In the genomic region with DNA sequence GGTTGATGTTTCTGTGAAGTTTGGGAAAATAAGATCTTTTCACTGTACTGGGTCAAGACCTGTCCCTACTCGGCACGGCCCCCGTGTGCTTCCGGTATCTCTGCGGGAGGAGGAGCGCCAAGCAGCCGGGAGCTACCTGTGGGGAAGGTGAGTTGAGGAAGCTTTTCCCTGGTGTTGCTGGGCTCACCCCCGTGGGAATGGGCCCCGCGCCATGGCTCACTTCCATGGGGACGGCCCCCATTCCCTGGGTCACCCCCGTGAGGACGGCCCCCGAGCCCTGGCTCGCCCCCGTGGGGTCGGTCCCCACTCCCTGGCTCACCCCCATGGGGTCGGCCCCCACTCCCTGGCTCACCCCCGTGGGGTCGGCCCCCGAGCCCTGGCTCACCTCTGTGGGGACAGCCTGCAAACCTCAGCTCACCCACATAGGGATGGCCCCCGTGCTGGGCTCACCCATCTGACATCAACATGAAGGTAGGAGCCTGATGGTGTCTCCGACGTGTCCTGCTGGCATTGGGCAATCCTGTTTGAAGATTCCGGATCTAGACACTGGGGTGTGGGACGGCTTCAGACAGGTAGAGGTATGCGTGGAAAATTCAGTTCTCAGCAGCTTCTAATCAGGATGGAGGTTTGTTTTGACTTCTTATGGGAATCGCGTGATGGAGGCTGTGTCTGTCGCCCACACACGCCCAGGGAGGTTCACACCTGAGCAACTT, we compare ENCODE assay signal across 2 cellular contexts.
TF ChIP-seq lines count a peak whose summit lies in the region.

No MANE protein-coding gene starts in this region.

TF ChIP-seq in WTC11, 78 proteins besides CTCF, POLR2A, EP300 and RAD21:
- TF ChIP-seq, protein P1, sequence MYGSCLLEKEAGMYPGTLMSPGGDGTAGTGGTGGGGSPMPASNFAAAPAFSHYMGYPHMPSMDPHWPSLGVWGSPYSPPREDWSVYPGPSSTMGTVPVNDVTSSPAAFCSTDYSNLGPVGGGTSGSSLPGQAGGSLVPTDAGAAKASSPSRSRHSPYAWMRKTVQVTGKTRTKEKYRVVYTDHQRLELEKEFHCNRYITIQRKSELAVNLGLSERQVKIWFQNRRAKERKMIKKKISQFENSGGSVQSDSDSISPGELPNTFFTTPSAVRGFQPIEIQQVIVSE (CRISPR knock-in tag; IDR thresholded peaks at IDR 0.05; ENCODE audit: borderline replicate concordance): no peak
- TF ChIP-seq TEAD1 (CRISPR knock-in tag; IDR thresholded peaks at IDR 0.05): no peak
- TF ChIP-seq FOXK1 (CRISPR knock-in tag; IDR thresholded peaks at IDR 0.05): no peak
- no peak for TF ChIP-seq GRHL2 (CRISPR knock-in tag; IDR thresholded peaks at IDR 0.05; ENCODE audit: insufficient replicate concordance, severe bottlenecking)
- no peak for TF ChIP-seq ZBTB21 (CRISPR knock-in tag; IDR thresholded peaks at IDR 0.05; ENCODE audit: borderline replicate concordance)
- no peak for TF ChIP-seq ZNF416 (CRISPR knock-in tag; IDR thresholded peaks at IDR 0.05)
- TF ChIP-seq ETV6 (CRISPR knock-in tag; IDR thresholded peaks at IDR 0.05): no peak
- no peak for TF ChIP-seq MYBL2 (CRISPR knock-in tag; IDR thresholded peaks at IDR 0.05)
- TF ChIP-seq IRF2 (CRISPR knock-in tag; IDR thresholded peaks at IDR 0.05; ENCODE audit: borderline replicate concordance, low read depth): no peak
- no peak for TF ChIP-seq PRRX2 (CRISPR knock-in tag; IDR thresholded peaks at IDR 0.05)
- TF ChIP-seq, protein P2, sequence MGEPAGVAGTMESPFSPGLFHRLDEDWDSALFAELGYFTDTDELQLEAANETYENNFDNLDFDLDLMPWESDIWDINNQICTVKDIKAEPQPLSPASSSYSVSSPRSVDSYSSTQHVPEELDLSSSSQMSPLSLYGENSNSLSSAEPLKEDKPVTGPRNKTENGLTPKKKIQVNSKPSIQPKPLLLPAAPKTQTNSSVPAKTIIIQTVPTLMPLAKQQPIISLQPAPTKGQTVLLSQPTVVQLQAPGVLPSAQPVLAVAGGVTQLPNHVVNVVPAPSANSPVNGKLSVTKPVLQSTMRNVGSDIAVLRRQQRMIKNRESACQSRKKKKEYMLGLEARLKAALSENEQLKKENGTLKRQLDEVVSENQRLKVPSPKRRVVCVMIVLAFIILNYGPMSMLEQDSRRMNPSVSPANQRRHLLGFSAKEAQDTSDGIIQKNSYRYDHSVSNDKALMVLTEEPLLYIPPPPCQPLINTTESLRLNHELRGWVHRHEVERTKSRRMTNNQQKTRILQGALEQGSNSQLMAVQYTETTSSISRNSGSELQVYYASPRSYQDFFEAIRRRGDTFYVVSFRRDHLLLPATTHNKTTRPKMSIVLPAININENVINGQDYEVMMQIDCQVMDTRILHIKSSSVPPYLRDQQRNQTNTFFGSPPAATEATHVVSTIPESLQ (CRISPR knock-in tag; IDR thresholded peaks at IDR 0.05): no peak
- no peak for TF ChIP-seq ZNF121 (CRISPR knock-in tag; IDR thresholded peaks at IDR 0.05)
- TF ChIP-seq, protein P3, sequence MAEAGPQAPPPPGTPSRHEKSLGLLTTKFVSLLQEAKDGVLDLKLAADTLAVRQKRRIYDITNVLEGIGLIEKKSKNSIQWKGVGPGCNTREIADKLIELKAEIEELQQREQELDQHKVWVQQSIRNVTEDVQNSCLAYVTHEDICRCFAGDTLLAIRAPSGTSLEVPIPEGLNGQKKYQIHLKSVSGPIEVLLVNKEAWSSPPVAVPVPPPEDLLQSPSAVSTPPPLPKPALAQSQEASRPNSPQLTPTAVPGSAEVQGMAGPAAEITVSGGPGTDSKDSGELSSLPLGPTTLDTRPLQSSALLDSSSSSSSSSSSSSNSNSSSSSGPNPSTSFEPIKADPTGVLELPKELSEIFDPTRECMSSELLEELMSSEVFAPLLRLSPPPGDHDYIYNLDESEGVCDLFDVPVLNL (CRISPR knock-in tag; IDR thresholded peaks at IDR 0.05; ENCODE audit: borderline replicate concordance, low read depth): no peak
- TF ChIP-seq, protein P4, sequence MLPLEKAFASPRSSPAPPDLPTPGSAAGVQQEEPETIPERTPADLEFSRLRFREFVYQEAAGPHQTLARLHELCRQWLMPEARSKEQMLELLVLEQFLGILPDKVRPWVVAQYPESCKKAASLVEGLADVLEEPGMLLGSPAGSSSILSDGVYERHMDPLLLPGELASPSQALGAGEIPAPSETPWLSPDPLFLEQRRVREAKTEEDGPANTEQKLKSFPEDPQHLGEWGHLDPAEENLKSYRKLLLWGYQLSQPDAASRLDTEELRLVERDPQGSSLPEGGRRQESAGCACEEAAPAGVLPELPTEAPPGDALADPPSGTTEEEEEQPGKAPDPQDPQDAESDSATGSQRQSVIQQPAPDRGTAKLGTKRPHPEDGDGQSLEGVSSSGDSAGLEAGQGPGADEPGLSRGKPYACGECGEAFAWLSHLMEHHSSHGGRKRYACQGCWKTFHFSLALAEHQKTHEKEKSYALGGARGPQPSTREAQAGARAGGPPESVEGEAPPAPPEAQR (CRISPR knock-in tag; IDR thresholded peaks at IDR 0.05): no peak
- no peak for TF ChIP-seq NFE2L1 (CRISPR knock-in tag; IDR thresholded peaks at IDR 0.05)
- TF ChIP-seq TP53 (CRISPR knock-in tag; IDR thresholded peaks at IDR 0.05): no peak
- TF ChIP-seq, protein P5, sequence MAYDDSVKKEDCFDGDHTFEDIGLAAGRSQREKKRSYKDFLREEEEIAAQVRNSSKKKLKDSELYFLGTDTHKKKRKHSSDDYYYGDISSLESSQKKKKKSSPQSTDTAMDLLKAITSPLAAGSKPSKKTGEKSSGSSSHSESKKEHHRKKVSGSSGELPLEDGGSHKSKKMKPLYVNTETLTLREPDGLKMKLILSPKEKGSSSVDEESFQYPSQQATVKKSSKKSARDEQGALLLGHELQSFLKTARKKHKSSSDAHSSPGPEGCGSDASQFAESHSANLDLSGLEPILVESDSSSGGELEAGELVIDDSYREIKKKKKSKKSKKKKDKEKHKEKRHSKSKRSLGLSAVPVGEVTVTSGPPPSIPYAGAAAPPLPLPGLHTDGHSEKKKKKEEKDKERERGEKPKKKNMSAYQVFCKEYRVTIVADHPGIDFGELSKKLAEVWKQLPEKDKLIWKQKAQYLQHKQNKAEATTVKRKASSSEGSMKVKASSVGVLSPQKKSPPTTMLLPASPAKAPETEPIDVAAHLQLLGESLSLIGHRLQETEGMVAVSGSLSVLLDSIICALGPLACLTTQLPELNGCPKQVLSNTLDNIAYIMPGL (CRISPR knock-in tag; IDR thresholded peaks at IDR 0.05): no peak

TF ChIP-seq in HepG2, 621 proteins besides CTCF, POLR2A, EP300 and RAD21:
- TF ChIP-seq ZNF709 (CRISPR knock-in tag; IDR thresholded peaks at IDR 0.05): no peak
